Comparison of ENCODE assay signal across 1 cellular context in the genomic region with DNA sequence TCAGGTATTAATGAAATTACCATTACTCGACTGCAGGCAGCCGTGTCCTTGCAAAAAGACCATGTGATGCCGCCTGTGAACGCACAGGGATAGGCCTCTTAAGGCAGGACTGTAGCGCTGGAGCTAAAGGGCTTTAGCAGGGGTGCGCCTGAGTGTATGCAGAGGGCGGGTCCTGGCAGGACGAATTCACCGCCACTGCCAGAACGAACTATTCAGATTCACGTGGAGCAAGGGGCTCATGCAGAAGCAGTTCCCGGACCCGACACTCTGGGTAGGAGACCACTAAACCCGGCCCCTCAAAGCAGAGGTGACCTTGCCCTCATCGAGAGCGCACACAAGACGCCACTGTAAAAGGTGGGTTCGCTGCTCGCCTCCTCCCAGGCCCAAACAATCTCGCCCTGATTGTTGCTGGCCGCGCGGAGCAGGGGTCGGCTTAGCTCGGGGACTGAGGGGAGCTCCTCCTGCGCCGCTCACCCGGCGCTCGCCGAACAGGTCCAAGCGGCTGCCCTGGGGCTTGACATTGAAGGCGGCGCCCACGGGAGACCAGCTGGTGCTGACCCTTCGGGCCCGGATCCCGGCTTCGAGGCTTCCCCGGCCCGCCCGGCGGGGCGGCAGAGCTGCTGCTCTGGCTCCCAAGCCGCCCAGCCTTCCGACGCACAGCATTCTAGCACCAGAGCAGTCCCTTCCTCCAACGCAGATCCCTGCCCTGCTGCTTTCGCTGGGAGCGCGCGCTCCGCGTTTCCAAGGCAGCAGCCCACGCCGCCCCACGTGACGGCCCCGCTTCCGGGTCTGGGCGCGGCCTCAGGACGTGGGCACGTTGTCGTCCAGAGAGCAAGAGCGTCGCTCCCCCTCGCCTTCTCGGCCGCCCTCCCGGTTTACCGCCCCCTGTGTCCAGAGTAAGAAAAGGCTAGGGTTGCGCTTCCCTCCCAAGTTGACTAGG.
TF ChIP-seq lines count a peak whose summit lies in the region.

Gene MIPEP, minus strand, starts transcription at position 743 of the 940 bp plus-strand sequence. Its CDS starts 80 bp downstream, at position 663.

TF ChIP-seq in GM12878, 131 proteins besides CTCF, POLR2A, EP300 and RAD21 (continued from another document and continues in another):
- TF ChIP-seq SP1 (IDR thresholded peaks at IDR 0.05; ENCODE audit: low read depth, low read length): peak; percentile 86
- TF ChIP-seq, protein P1, sequence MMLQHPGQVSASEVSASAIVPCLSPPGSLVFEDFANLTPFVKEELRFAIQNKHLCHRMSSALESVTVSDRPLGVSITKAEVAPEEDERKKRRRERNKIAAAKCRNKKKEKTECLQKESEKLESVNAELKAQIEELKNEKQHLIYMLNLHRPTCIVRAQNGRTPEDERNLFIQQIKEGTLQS (IDR thresholded peaks at IDR 0.05; ENCODE audit: borderline replicate concordance, extremely low read depth, low read depth, low read length): peak; percentile 95
- TF ChIP-seq RB1 (IDR thresholded peaks at IDR 0.05; ENCODE audit: borderline replicate concordance): peak; percentile 95; the same call in 1 of the 2 replicates
- TF ChIP-seq SIX5 (IDR thresholded peaks at IDR 0.05; ENCODE audit: low read depth, low read length, severe bottlenecking): peak; percentile 36
- TF ChIP-seq E4F1 (IDR thresholded peaks at IDR 0.05; ENCODE audit: borderline replicate concordance, partially characterized antibody): peak; percentile 88
- TF ChIP-seq SMARCA5 (IDR thresholded peaks at IDR 0.05): peak; percentile 75
- peak; percentile 78 for TF ChIP-seq YY1 (IDR thresholded peaks at IDR 0.05; ENCODE audit: low read depth, low read length)
- TF ChIP-seq, protein P2, sequence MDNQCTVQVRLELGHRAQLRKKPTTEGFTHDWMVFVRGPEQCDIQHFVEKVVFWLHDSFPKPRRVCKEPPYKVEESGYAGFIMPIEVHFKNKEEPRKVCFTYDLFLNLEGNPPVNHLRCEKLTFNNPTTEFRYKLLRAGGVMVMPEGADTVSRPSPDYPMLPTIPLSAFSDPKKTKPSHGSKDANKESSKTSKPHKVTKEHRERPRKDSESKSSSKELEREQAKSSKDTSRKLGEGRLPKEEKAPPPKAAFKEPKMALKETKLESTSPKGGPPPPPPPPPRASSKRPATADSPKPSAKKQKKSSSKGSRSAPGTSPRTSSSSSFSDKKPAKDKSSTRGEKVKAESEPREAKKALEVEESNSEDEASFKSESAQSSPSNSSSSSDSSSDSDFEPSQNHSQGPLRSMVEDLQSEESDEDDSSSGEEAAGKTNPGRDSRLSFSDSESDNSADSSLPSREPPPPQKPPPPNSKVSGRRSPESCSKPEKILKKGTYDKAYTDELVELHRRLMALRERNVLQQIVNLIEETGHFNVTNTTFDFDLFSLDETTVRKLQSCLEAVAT (IDR thresholded peaks at IDR 0.05): no peak
- TF ChIP-seq RUNX3 (IDR thresholded peaks at IDR 0.05; ENCODE audit: low read length): peak; percentile 94
- peak; percentile 92 for TF ChIP-seq RAD51 (IDR thresholded peaks at IDR 0.05)
- TF ChIP-seq NKRF (conservative IDR thresholded peaks at IDR 0.05): peak; percentile 99
- 0 out of 2 replicates have a peak, but pooled peaks have one; percentile 24 for TF ChIP-seq RFX5 (IDR thresholded peaks at IDR 0.05; ENCODE audit: low read depth, low read length)
- TF ChIP-seq BACH1 (IDR thresholded peaks at IDR 0.05; ENCODE audit: borderline replicate concordance): peak; percentile 35; the same call in 1 of the 2 replicates
- peak; percentile 77 for TF ChIP-seq HCFC1 (IDR thresholded peaks at IDR 0.05; ENCODE audit: low read length)
- peak; percentile 97 for TF ChIP-seq SIN3A (IDR thresholded peaks at IDR 0.05; ENCODE audit: low read depth, low read length)
- TF ChIP-seq DPF2 (IDR thresholded peaks at IDR 0.05): peak; percentile 65
- TF ChIP-seq, protein P3, sequence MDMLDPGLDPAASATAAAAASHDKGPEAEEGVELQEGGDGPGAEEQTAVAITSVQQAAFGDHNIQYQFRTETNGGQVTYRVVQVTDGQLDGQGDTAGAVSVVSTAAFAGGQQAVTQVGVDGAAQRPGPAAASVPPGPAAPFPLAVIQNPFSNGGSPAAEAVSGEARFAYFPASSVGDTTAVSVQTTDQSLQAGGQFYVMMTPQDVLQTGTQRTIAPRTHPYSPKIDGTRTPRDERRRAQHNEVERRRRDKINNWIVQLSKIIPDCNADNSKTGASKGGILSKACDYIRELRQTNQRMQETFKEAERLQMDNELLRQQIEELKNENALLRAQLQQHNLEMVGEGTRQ (IDR thresholded peaks at IDR 0.05; ENCODE audit: borderline replicate concordance, low read depth, low read length): peak; percentile 95
- TF ChIP-seq PAX5 (IDR thresholded peaks at IDR 0.05; ENCODE audit: borderline replicate concordance, low read depth, low read length): peak; percentile 49; the same call in 1 of the 2 replicates
- TF ChIP-seq SRF (IDR thresholded peaks at IDR 0.05; ENCODE audit: low read depth in 2 of 2, low read length in 2 of 2): 0 out of 4 replicates have a peak, but pooled peaks of 1 of the 2 experiments have one; percentile 37
- TF ChIP-seq STAT1 (conservative IDR thresholded peaks at IDR 0.05): peak; percentile 73
- TF ChIP-seq REST (IDR thresholded peaks at IDR 0.05; ENCODE audit: low read depth, low read length): no peak
- no peak for TF ChIP-seq ZNF274 (IDR thresholded peaks at IDR 0.05; ENCODE audit: insufficient read depth, insufficient read length)
- no peak for TF ChIP-seq IRF3 (IDR thresholded peaks at IDR 0.05)
- 0 out of 2 replicates have a peak, but pooled peaks have one; percentile 24 for TF ChIP-seq TBL1XR1 (IDR thresholded peaks at IDR 0.05; ENCODE audit: low read depth, low read length)
- peak; percentile 72; the same call in 1 of the 2 replicates for TF ChIP-seq TARDBP (IDR thresholded peaks at IDR 0.05; ENCODE audit: borderline replicate concordance)
- no peak for TF ChIP-seq TCF7 (IDR thresholded peaks at IDR 0.05; ENCODE audit: borderline replicate concordance)
- TF ChIP-seq ESRRA (IDR thresholded peaks at IDR 0.05; ENCODE audit: low read length): peak; percentile 72; the same call in 1 of the 2 replicates
- TF ChIP-seq LARP7 (IDR thresholded peaks at IDR 0.05): peak; percentile 84; the same call in 1 of the 2 replicates
- TF ChIP-seq NR2C1 (IDR thresholded peaks at IDR 0.05): 0 out of 2 replicates have a peak, but pooled peaks have one; percentile 20
- TF ChIP-seq SPI1 (IDR thresholded peaks at IDR 0.05; ENCODE audit: borderline replicate concordance, insufficient read depth, low read depth, low read length): peak; percentile 38; the same call in 1 of the 2 replicates
- peak; percentile 92 for TF ChIP-seq BMI1 (IDR thresholded peaks at IDR 0.05; ENCODE audit: borderline replicate concordance)
- peak; percentile 97 for TF ChIP-seq MXI1 (IDR thresholded peaks at IDR 0.05; ENCODE audit: low read depth, low read length)
- TF ChIP-seq MEF2A (IDR thresholded peaks at IDR 0.05; ENCODE audit: insufficient read depth, low read depth, low read length): peak; percentile 77; the same call in 1 of the 2 replicates
- TF ChIP-seq KLF5 (IDR thresholded peaks at IDR 0.05; ENCODE audit: partially characterized antibody): peak; percentile 88
- TF ChIP-seq NBN (IDR thresholded peaks at IDR 0.05): 0 out of 2 replicates have a peak, but pooled peaks have one; percentile 33
- peak; percentile 88 for TF ChIP-seq CREB1 (IDR thresholded peaks at IDR 0.05; ENCODE audit: low read depth)
- TF ChIP-seq BHLHE40 (IDR thresholded peaks at IDR 0.05; ENCODE audit: borderline replicate concordance in 1 of 2, low read depth in 2 of 2, low read length in 1 of 2): peak; percentile 89 to 94
- peak; percentile 72 for TF ChIP-seq POLR2AphosphoS5 (IDR thresholded peaks at IDR 0.05; ENCODE audit: low read length)
- peak; percentile 30; the same call in 1 of the 2 replicates for TF ChIP-seq TAF1 (IDR thresholded peaks at IDR 0.05; ENCODE audit: borderline replicate concordance, low read depth, low read length)
- peak; percentile 49; the same call in 1 of the 2 replicates for TF ChIP-seq FOXM1 (IDR thresholded peaks at IDR 0.05; ENCODE audit: low read depth, low read length)
- TF ChIP-seq, protein P4, sequence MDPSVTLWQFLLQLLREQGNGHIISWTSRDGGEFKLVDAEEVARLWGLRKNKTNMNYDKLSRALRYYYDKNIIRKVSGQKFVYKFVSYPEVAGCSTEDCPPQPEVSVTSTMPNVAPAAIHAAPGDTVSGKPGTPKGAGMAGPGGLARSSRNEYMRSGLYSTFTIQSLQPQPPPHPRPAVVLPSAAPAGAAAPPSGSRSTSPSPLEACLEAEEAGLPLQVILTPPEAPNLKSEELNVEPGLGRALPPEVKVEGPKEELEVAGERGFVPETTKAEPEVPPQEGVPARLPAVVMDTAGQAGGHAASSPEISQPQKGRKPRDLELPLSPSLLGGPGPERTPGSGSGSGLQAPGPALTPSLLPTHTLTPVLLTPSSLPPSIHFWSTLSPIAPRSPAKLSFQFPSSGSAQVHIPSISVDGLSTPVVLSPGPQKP (IDR thresholded peaks at IDR 0.05; ENCODE audit: low read depth, low read length): peak; percentile 85
- TF ChIP-seq, protein P5, sequence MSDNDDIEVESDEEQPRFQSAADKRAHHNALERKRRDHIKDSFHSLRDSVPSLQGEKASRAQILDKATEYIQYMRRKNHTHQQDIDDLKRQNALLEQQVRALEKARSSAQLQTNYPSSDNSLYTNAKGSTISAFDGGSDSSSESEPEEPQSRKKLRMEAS (IDR thresholded peaks at IDR 0.05; ENCODE audit: low read depth, low read length): peak; percentile 98
- peak; percentile 91; the same call in 1 of the 2 replicates for TF ChIP-seq ASH2L (IDR thresholded peaks at IDR 0.05; ENCODE audit: borderline replicate concordance, low read depth)
- TF ChIP-seq, protein P6, sequence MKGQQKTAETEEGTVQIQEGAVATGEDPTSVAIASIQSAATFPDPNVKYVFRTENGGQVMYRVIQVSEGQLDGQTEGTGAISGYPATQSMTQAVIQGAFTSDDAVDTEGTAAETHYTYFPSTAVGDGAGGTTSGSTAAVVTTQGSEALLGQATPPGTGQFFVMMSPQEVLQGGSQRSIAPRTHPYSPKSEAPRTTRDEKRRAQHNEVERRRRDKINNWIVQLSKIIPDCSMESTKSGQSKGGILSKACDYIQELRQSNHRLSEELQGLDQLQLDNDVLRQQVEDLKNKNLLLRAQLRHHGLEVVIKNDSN (IDR thresholded peaks at IDR 0.05; ENCODE audit: borderline replicate concordance, extremely low read length, insufficient read depth, low read depth, low read length): peak; percentile 100
- no peak for TF ChIP-seq MTA2 (IDR thresholded peaks at IDR 0.05; ENCODE audit: low read depth)
- TF ChIP-seq POU2F2 (IDR thresholded peaks at IDR 0.05; ENCODE audit: borderline replicate concordance, low read depth, low read length): peak; percentile 66; the same call in 1 of the 3 replicates
